In the genomic region with DNA sequence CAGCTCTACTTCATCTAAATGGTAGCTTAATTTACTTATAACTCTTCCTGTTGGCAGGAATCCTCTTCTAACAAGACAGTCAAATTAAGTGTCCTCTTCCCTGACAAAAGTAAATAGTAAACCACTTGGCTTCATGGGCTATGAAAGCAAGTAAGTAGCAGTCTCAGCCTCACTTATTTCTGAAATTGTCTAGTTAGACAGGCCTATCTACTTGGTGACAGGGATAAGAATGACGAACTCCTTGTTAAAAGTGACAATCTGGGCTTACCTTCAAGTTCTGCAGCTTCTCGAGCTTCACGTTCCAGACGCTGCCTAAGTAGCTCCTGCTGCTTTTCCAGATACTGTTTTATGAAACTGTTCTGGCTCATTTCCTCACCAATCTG, we compare ENCODE assay signal across 26 cellular contexts. TPM values are rescaled to one million over a fixed set of nuclear protein-coding genes. Genes with fewer than 3 reads are reported as not detected.
"Had no signal": no experiment of that assay in that cellular context is flagged by ENCODE, and none has a peak within 500 bp of the region (broad histone marks: within the 10 kb centered on the region; RNA-seq: fewer than 3 reads in every experiment).

No MANE protein-coding gene starts in this region.

- ATAC-seq: activated CD8-positive, alpha-beta memory T cell treated with anti-CD3 and anti-CD28 coated beads, Interleukin-2, amount 10 ng/mL, durations not matched to agents 7 days and 5 days; effector memory CD8-positive, alpha-beta T cell; left colon; lower lobe of right lung; natural killer cell treated with Interleukin-12 subunit alpha and Interleukin-12 subunit beta and Interleukin-15 and Interleukin-18, amount 100 ng/mL, for 72 hours; stimulated activated naive B cell treated with anti-CD40 and anti-IgM and Interleukin-4, amounts not matched to agents 10 μg/mL and 1 μg/mL and 100 μg/mL, for 72 hours had no signal

- H3K27ac Mint-ChIP-seq: activated CD8-positive, alpha-beta memory T cell treated with anti-CD3 and anti-CD28 coated beads, Interleukin-2, amount 10 ng/mL, durations not matched to agents 7 days and 5 days; activated naive CD8-positive, alpha-beta T cell treated with anti-CD3 and anti-CD28 coated beads, Interleukin-2, amount 10 ng/mL, durations not matched to agents 7 days and 5 days had no signal

- H3K27me3 Mint-ChIP-seq: activated CD8-positive, alpha-beta memory T cell treated with anti-CD3 and anti-CD28 coated beads, Interleukin-2, amount 10 ng/mL, durations not matched to agents 7 days and 5 days; activated naive CD8-positive, alpha-beta T cell treated with anti-CD3 and anti-CD28 coated beads, Interleukin-2, amount 10 ng/mL, durations not matched to agents 7 days and 5 days; effector memory CD8-positive, alpha-beta T cell; natural killer cell treated with Interleukin-12 subunit alpha and Interleukin-12 subunit beta and Interleukin-15 and Interleukin-18, amount 100 ng/mL, for 72 hours; stimulated activated naive B cell treated with anti-CD40 and anti-IgM and Interleukin-4, amounts not matched to agents 10 μg/mL and 1 μg/mL and 100 μg/mL, for 72 hours had no signal

- H3K4me3 Mint-ChIP-seq: activated CD8-positive, alpha-beta memory T cell treated with anti-CD3 and anti-CD28 coated beads, Interleukin-2, amount 10 ng/mL, durations not matched to agents 7 days and 5 days; activated naive CD8-positive, alpha-beta T cell treated with anti-CD3 and anti-CD28 coated beads, Interleukin-2, amount 10 ng/mL, durations not matched to agents 7 days and 5 days; effector memory CD8-positive, alpha-beta T cell; natural killer cell treated with Interleukin-12 subunit alpha and Interleukin-12 subunit beta and Interleukin-15 and Interleukin-18, amount 100 ng/mL, for 72 hours; stimulated activated naive B cell treated with anti-CD40 and anti-IgM and Interleukin-4, amounts not matched to agents 10 μg/mL and 1 μg/mL and 100 μg/mL, for 72 hours had no signal

- H3K9me3 Mint-ChIP-seq: activated naive CD8-positive, alpha-beta T cell treated with anti-CD3 and anti-CD28 coated beads, Interleukin-2, amount 10 ng/mL, durations not matched to agents 7 days and 5 days; effector memory CD8-positive, alpha-beta T cell; natural killer cell treated with Interleukin-12 subunit alpha and Interleukin-12 subunit beta and Interleukin-15 and Interleukin-18, amount 100 ng/mL, for 72 hours; stimulated activated naive B cell treated with anti-CD40 and anti-IgM and Interleukin-4, amounts not matched to agents 10 μg/mL and 1 μg/mL and 100 μg/mL, for 72 hours had no signal

- DNase-seq: activated CD4-positive, alpha-beta T cell treated with anti-CD3 and anti-CD28 coated beads, Interleukin-2, amount 50 U/mL, for 4 hours; activated CD4-positive, CD25-positive, alpha-beta regulatory T cell treated with anti-CD3 and anti-CD28 coated beads, Interleukin-2, amount 50 U/mL, for 72 hours; activated CD8-positive, alpha-beta memory T cell treated with anti-CD3 and anti-CD28 coated beads, Interleukin-2, amount 10 ng/mL, durations not matched to agents 7 days and 5 days; activated gamma-delta T cell; activated naive CD8-positive, alpha-beta T cell treated with anti-CD3 and anti-CD28 coated beads, Interleukin-2, amount 10 ng/mL, durations not matched to agents 7 days and 5 days; activated T-cell treated with anti-CD3 and anti-CD28 coated beads, Interleukin-2, amount 50 U/mL, for 1 hour; effector memory CD8-positive, alpha-beta T cell; foreskin melanocyte; glutamatergic neuron; hippocampal formation; islet precursor cell; left colon; lower lobe of right lung; nucleus accumbens; sigmoid colon; SJCRH30; stimulated activated CD4-positive, alpha-beta T cell treated with anti-CD3 and anti-CD28 coated beads, Interleukin-4, amount 100 ng/mL, for 4 hours; stimulated activated naive B cell treated with anti-CD40 and anti-IgM and Interleukin-4, amounts not matched to agents 10 μg/mL and 1 μg/mL and 100 μg/mL, for 72 hours; uterus had no signal

RNA-seq across cellular contexts. Expression of gene CIROP, which starts 14.5 kb away (rescaled TPM):
- total RNA-seq: activated CD8-positive, alpha-beta memory T cell treated with anti-CD3 and anti-CD28 coated beads, Interleukin-2, amount 10 ng/mL, durations not matched to agents 7 days and 5 days; activated naive CD8-positive, alpha-beta T cell treated with anti-CD3 and anti-CD28 coated beads, Interleukin-2, amount 10 ng/mL, durations not matched to agents 7 days and 5 days; ascending aorta; breast epithelium; cerebellum; left colon; lower lobe of right lung; natural killer cell treated with Interleukin-12 subunit alpha and Interleukin-12 subunit beta and Interleukin-15 and Interleukin-18, amount 100 ng/mL, for 72 hours; SJCRH30; spleen; subcutaneous adipose tissue; T-helper 1 cell treated with Interleukin-12 subunit alpha and Interleukin-12 subunit beta and Interleukin-4 antibody, amounts not matched to agents 30 ng/mL and 1 ng/mL, for 36 hours; uterus had no signal

RNA-seq across cellular contexts. Expression of gene CEBPE, which starts 28.8 kb away (rescaled TPM):
- total RNA-seq: ascending aorta; cerebellum; left colon; natural killer cell treated with Interleukin-12 subunit alpha and Interleukin-12 subunit beta and Interleukin-15 and Interleukin-18, amount 100 ng/mL, for 72 hours; SJCRH30; uterus had no signal
